8 cellular contexts compared by ENCODE assay signal in the genomic region with DNA sequence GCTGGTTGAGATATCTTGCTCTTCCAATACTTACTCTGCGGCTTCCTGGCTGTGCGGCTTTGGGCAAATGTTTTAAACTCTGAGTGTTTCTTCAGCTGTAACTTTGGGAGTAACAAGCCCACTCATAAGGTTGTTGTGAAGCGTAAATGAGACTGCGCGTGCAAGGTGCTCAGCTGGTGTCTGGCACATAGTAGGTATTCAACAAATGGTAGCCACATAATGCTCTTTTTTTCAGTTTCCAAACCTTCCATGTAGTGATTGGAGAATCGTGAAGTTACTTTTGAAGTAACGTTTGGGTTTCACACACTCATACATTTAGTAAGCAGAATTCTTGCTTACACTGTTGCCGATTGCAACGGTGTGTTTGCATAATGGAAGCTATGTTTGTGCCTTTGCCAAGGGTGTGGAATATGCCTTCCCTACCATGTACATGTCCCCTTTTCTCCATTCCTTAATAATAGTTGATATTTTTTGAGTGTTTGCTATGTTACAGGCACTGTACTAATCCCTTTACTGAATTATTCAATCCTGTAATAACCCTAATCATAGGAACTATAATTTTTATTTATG.
A peak's percentile ranks its signal among the peaks of the same experiment; 100 is the strongest.
DNase-seq lines count a peak whose midpoint lies in the region; ATAC-seq, FAIRE-seq and TF ChIP-seq lines count a peak whose summit lies in the region.

No MANE protein-coding gene starts in this region.

- FAIRE-seq in GM19239 (lab: Jason Lieb, UNC): peak; percentile 61

- H3K27ac ChIP-seq in SK-N-MC (no peak overlapping the region), rectal smooth muscle tissue (ENCODE audit: low read depth, low read length) (peak overlapping the region; percentile 90)

- no peak for ATAC-seq in HG02610 (IDR thresholded peaks at IDR 0.05; ENCODE audit: unreplicated experiment)
- no peak for ATAC-seq in HG02870 (IDR thresholded peaks at IDR 0.05; ENCODE audit: unreplicated experiment)

- no peak for TF ChIP-seq CTCF in fibroblast of mammary gland (conservative IDR thresholded peaks at IDR 0.05; ENCODE audit: control insufficient read depth, insufficient read depth, low read depth, low read length)

- H3K36me3 ChIP-seq in SK-N-MC (ENCODE audit: insufficient read depth, low read length) (no peaks in the 10 kb centered on the region), rectal smooth muscle tissue (ENCODE audit: control insufficient read depth, insufficient read depth, low read length) (no peaks in the 10 kb centered on the region)

- H3K9me3 ChIP-seq in SK-N-MC (ENCODE audit: low read depth, low read length): no peaks in the 10 kb centered on the region

- peak overlapping the region; percentile 86 for H3K4me3 ChIP-seq in SK-N-MC
- H3K4me3 ChIP-seq in fibroblast of mammary gland (ENCODE audit: control insufficient read depth, low read depth, low read length): peak overlapping the region; percentile 95
- H3K4me3 ChIP-seq in rectal smooth muscle tissue (ENCODE audit: low read length): peak overlapping the region; percentile 94

- H3K9ac ChIP-seq in SK-N-MC (ENCODE audit: insufficient read length): peak overlapping the region; percentile 83
- peak overlapping the region; percentile 46 for H3K9ac ChIP-seq in rectal smooth muscle tissue (ENCODE audit: low read length)

- H3K4me1 ChIP-seq in rectal smooth muscle tissue (ENCODE audit: control insufficient read depth, insufficient read depth, low read length): peaks cover 6% of the 10 kb centered on the region

- no peaks in the 10 kb centered on the region for H3K27me3 ChIP-seq in rectal smooth muscle tissue (ENCODE audit: control insufficient read depth, insufficient read depth, low read length)

- DNase-seq in GM19239 (ENCODE audit: insufficient read length, low spot score): no peak
- no peak for DNase-seq in SK-N-MC (ENCODE audit: low read depth, low spot score)
- DNase-seq in fibroblast of mammary gland (ENCODE audit: low read depth): peak; percentile 4
- no peak for DNase-seq in NK-92 treated with Interleukin-12 subunit alpha and Interleukin-12 subunit beta, amount 100 ng/mL, for 24 hours (lab: John Stamatoyannopoulos, UW)
- no peak for DNase-seq in activated effector memory CD4-positive, alpha-beta T cell treated with Interleukin-2 at 50 U/mL for 16 hours
